In the genomic region with DNA sequence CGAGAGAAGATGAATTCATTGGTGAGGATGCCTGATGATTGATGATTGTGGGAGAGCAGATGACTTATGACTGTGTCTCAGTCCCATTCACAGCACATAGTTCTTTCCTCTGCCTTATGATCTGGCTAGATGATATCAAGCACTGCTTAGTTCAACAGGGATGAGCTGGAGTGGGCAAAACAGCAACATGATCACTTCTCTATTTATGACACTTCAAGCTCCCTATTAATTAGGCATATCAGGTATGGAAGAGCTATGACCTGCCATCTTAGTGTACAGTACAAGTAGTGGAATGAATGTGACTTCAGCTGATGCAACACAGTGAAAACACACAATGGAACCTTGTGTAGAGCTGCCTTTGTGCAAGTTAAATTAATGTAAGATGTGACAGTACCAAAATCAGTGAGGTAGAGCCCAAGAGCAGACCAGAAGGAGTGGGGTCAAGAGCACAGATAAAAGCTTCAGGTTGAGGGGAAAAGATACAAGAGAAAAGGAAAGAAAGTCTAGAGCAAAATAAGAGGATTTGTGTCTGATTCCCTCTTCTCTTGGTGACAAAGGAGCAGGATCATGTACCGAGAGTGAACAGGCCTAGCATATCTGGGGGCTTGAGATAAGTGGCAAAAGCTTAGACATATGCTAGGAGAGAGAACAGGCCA, we compare ENCODE assay signal across 2 cellular contexts.
A peak's percentile ranks its signal among the peaks of the same experiment; 100 is the strongest.
TF ChIP-seq lines count a peak whose summit lies in the region.

No MANE protein-coding gene starts in this region.

TF ChIP-seq in HepG2, 621 proteins besides CTCF, POLR2A, EP300 and RAD21:
- no peak for TF ChIP-seq HNF4G (IDR thresholded peaks at IDR 0.05; ENCODE audit: borderline replicate concordance, low read depth, low read length)
- TF ChIP-seq HNF4G (CRISPR knock-in tag; IDR thresholded peaks at IDR 0.05; ENCODE audit: borderline replicate concordance, low read depth) = no peak
- TF ChIP-seq ZNF644 (CRISPR knock-in tag; IDR thresholded peaks at IDR 0.05; ENCODE audit: low read depth) = 0 out of 2 replicates have a peak, but pooled peaks have one; percentile 57
- no peak for TF ChIP-seq HOXD1 (CRISPR knock-in tag; IDR thresholded peaks at IDR 0.05)
- TF ChIP-seq CEBPG (CRISPR knock-in tag; IDR thresholded peaks at IDR 0.05) = peak; percentile 28; the same call in 1 of the 2 replicates
- TF ChIP-seq ATM (IDR thresholded peaks at IDR 0.05; ENCODE audit: borderline replicate concordance) = no peak
- peak; percentile 66 for TF ChIP-seq RBM22 (optimal IDR thresholded peaks at IDR 0.05; ENCODE audit: low read length)
- TF ChIP-seq AKAP8 (CRISPR knock-in tag; IDR thresholded peaks at IDR 0.05) = no peak
- TF ChIP-seq, protein P1, sequence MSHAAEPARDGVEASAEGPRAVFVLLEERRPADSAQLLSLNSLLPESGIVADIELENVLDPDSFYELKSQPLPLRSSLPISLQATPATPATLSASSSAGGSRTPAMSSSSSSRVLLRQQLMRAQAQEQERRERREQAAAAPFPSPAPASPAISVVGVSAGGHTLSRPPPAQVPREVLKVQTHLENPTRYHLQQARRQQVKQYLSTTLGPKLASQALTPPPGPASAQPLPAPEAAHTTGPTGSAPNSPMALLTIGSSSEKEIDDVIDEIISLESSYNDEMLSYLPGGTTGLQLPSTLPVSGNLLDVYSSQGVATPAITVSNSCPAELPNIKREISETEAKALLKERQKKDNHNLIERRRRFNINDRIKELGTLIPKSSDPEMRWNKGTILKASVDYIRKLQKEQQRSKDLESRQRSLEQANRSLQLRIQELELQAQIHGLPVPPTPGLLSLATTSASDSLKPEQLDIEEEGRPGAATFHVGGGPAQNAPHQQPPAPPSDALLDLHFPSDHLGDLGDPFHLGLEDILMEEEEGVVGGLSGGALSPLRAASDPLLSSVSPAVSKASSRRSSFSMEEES (CRISPR knock-in tag; IDR thresholded peaks at IDR 0.05) = no peak
- TF ChIP-seq, protein P2, sequence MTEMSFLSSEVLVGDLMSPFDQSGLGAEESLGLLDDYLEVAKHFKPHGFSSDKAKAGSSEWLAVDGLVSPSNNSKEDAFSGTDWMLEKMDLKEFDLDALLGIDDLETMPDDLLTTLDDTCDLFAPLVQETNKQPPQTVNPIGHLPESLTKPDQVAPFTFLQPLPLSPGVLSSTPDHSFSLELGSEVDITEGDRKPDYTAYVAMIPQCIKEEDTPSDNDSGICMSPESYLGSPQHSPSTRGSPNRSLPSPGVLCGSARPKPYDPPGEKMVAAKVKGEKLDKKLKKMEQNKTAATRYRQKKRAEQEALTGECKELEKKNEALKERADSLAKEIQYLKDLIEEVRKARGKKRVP (CRISPR knock-in tag; IDR thresholded peaks at IDR 0.05) = peak in 1 of 2 experiments; percentile 89; a peak in 2 of 4 replicates
- no peak for TF ChIP-seq ZNF709 (CRISPR knock-in tag; IDR thresholded peaks at IDR 0.05)

TF ChIP-seq in K562, 482 proteins besides CTCF, POLR2A, EP300 and RAD21 (continues in another document):
- TF ChIP-seq SMAD3 (CRISPR knock-in tag; conservative IDR thresholded peaks at IDR 0.05) (peak; percentile 19; the same call in 1 of the 2 replicates), SMARCE1 (IDR thresholded peaks at IDR 0.05) (no peak), HNRNPL (IDR thresholded peaks at IDR 0.05; ENCODE audit: low read depth, low read length) (no peak), HDAC2 (IDR thresholded peaks at IDR 0.05) (0 out of 2 replicates have a peak, but pooled peaks have one; percentile 21), STAT5A (IDR thresholded peaks at IDR 0.05; ENCODE audit: borderline replicate concordance, low read length) (no peak), SRSF7 (optimal IDR thresholded peaks at IDR 0.05; ENCODE audit: low read depth, low read length) (no peak), WHSC1 (IDR thresholded peaks at IDR 0.05; ENCODE audit: low read length) (no peak), MIER1 (IDR thresholded peaks at IDR 0.05; ENCODE audit: low read depth) (no peak), HDGF (IDR thresholded peaks at IDR 0.05) (no peak), ATF1 (CRISPR knock-in tag; IDR thresholded peaks at IDR 0.05) (no peak), ATF1 (tag; IDR thresholded peaks at IDR 0.05) (peak; percentile 50), TRIM24 (IDR thresholded peaks at IDR 0.05) (peak; percentile 88 to 95), ELF4 (CRISPR knock-in tag; IDR thresholded peaks at IDR 0.05) (0 out of 2 replicates have a peak, but pooled peaks have one; percentile 36), FOXJ2 (tag; IDR thresholded peaks at IDR 0.05) (peak; percentile 81; the same call in 1 of the 2 replicates), KAT8 (IDR thresholded peaks at IDR 0.05; ENCODE audit: low read depth) (no peak), HSF4 (CRISPR knock-in tag; IDR thresholded peaks at IDR 0.05; ENCODE audit: borderline replicate concordance) (peak; percentile 83), ZNF175 (CRISPR knock-in tag; IDR thresholded peaks at IDR 0.05; ENCODE audit: low read depth) (peak; percentile 96), ETV1 (tag; conservative IDR thresholded peaks at IDR 0.05; ENCODE audit: low read depth) (peak; percentile 39; the same call in 1 of the 2 replicates), CHD4 (IDR thresholded peaks at IDR 0.05; ENCODE audit: insufficient read depth, insufficient replicate concordance, low read depth, low read length, poor library complexity, severe bottlenecking) (no peak), TAF1 (IDR thresholded peaks at IDR 0.05; ENCODE audit: control insufficient read depth, extremely low read depth, insufficient read depth, low read length, severe bottlenecking) (no peak), XRCC4 (IDR thresholded peaks at IDR 0.05; ENCODE audit: extremely low read depth, insufficient read depth, insufficient read length) (no peak), ZNF764 (CRISPR knock-in tag; IDR thresholded peaks at IDR 0.05; ENCODE audit: low read depth) (no peak), ARID1B (IDR thresholded peaks at IDR 0.05) (peak; percentile 77), MAFK (IDR thresholded peaks at IDR 0.05; ENCODE audit: low read length) (no peak), FIP1L1 (IDR thresholded peaks at IDR 0.05; ENCODE audit: low read depth, low read length, poor library complexity, severe bottlenecking) (no peak), JUND (IDR thresholded peaks at IDR 0.05; ENCODE audit: borderline replicate concordance, low read depth, low read length) (no peak; the same call in 1 of the 2 replicates), JUND (tag; IDR thresholded peaks at IDR 0.05; ENCODE audit: borderline replicate concordance, low read depth, low read length) (peak; percentile 42; the same call in 2 of the 3 replicates), NR1H2 (CRISPR knock-in tag; IDR thresholded peaks at IDR 0.05) (no peak), BACH1 (tag; IDR thresholded peaks at IDR 0.05) (peak; percentile 38; the same call in 1 of the 2 replicates), DMBX1 (CRISPR knock-in tag; IDR thresholded peaks at IDR 0.05; ENCODE audit: borderline replicate concordance) (peak; percentile 86; the same call in 1 of the 2 replicates), ZKSCAN1 (IDR thresholded peaks at IDR 0.05; ENCODE audit: low read depth, low read length) (peak; percentile 0; the same call in 1 of the 2 replicates), ZNF584 (CRISPR knock-in tag; IDR thresholded peaks at IDR 0.05; ENCODE audit: low read depth) (peak; percentile 95), LEF1 (IDR thresholded peaks at IDR 0.05) (peak; percentile 55; the same call in 1 of the 2 replicates), EWSR1 (IDR thresholded peaks at IDR 0.05; ENCODE audit: borderline replicate concordance, low read depth, partially characterized antibody) (no peak), NEUROD1 (IDR thresholded peaks at IDR 0.05; ENCODE audit: borderline replicate concordance, low read depth, low read length, partially characterized antibody) (peak; percentile 22)
- TF ChIP-seq, protein P3, sequence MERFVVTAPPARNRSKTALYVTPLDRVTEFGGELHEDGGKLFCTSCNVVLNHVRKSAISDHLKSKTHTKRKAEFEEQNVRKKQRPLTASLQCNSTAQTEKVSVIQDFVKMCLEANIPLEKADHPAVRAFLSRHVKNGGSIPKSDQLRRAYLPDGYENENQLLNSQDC (CRISPR knock-in tag; IDR thresholded peaks at IDR 0.05) = no peak
- TF ChIP-seq, protein P4, sequence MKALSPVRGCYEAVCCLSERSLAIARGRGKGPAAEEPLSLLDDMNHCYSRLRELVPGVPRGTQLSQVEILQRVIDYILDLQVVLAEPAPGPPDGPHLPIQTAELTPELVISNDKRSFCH (CRISPR knock-in tag; IDR thresholded peaks at IDR 0.05) = no peak
- TF ChIP-seq, protein P4 (tag; IDR thresholded peaks at IDR 0.05) = peak; percentile 89
- TF ChIP-seq, protein P5, sequence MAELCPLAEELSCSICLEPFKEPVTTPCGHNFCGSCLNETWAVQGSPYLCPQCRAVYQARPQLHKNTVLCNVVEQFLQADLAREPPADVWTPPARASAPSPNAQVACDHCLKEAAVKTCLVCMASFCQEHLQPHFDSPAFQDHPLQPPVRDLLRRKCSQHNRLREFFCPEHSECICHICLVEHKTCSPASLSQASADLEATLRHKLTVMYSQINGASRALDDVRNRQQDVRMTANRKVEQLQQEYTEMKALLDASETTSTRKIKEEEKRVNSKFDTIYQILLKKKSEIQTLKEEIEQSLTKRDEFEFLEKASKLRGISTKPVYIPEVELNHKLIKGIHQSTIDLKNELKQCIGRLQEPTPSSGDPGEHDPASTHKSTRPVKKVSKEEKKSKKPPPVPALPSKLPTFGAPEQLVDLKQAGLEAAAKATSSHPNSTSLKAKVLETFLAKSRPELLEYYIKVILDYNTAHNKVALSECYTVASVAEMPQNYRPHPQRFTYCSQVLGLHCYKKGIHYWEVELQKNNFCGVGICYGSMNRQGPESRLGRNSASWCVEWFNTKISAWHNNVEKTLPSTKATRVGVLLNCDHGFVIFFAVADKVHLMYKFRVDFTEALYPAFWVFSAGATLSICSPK (IDR thresholded peaks at IDR 0.05; ENCODE audit: borderline replicate concordance) = no peak
- TF ChIP-seq, protein P6, sequence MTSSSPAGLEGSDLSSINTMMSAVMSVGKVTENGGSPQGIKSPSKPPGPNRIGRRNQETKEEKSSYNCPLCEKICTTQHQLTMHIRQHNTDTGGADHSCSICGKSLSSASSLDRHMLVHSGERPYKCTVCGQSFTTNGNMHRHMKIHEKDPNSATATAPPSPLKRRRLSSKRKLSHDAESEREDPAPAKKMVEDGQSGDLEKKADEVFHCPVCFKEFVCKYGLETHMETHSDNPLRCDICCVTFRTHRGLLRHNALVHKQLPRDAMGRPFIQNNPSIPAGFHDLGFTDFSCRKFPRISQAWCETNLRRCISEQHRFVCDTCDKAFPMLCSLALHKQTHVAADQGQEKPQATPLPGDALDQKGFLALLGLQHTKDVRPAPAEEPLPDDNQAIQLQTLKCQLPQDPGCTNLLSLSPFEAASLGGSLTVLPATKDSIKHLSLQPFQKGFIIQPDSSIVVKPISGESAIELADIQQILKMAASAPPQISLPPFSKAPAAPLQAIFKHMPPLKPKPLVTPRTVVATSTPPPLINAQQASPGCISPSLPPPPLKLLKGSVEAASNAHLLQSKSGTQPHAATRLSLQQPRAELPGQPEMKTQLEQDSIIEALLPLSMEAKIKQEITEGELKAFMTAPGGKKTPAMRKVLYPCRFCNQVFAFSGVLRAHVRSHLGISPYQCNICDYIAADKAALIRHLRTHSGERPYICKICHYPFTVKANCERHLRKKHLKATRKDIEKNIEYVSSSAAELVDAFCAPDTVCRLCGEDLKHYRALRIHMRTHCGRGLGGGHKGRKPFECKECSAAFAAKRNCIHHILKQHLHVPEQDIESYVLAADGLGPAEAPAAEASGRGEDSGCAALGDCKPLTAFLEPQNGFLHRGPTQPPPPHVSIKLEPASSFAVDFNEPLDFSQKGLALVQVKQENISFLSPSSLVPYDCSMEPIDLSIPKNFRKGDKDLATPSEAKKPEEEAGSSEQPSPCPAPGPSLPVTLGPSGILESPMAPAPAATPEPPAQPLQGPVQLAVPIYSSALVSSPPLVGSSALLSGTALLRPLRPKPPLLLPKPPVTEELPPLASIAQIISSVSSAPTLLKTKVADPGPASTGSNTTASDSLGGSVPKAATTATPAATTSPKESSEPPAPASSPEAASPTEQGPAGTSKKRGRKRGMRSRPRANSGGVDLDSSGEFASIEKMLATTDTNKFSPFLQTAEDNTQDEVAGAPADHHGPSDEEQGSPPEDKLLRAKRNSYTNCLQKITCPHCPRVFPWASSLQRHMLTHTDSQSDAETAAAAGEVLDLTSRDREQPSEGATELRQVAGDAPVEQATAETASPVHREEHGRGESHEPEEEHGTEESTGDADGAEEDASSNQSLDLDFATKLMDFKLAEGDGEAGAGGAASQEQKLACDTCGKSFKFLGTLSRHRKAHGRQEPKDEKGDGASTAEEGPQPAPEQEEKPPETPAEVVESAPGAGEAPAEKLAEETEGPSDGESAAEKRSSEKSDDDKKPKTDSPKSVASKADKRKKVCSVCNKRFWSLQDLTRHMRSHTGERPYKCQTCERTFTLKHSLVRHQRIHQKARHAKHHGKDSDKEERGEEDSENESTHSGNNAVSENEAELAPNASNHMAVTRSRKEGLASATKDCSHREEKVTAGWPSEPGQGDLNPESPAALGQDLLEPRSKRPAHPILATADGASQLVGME (CRISPR knock-in tag; IDR thresholded peaks at IDR 0.05) = no peak
- TF ChIP-seq, protein P7, sequence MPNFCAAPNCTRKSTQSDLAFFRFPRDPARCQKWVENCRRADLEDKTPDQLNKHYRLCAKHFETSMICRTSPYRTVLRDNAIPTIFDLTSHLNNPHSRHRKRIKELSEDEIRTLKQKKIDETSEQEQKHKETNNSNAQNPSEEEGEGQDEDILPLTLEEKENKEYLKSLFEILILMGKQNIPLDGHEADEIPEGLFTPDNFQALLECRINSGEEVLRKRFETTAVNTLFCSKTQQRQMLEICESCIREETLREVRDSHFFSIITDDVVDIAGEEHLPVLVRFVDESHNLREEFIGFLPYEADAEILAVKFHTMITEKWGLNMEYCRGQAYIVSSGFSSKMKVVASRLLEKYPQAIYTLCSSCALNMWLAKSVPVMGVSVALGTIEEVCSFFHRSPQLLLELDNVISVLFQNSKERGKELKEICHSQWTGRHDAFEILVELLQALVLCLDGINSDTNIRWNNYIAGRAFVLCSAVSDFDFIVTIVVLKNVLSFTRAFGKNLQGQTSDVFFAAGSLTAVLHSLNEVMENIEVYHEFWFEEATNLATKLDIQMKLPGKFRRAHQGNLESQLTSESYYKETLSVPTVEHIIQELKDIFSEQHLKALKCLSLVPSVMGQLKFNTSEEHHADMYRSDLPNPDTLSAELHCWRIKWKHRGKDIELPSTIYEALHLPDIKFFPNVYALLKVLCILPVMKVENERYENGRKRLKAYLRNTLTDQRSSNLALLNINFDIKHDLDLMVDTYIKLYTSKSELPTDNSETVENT (CRISPR knock-in tag; IDR thresholded peaks at IDR 0.05) = no peak
